In genomic region chr10:49694466-49694865, GRCh38 we compare ENCODE assay signal across 9 cellular contexts. TPM values are rescaled to one million over a fixed set of nuclear protein-coding genes. Genes with fewer than 3 reads are reported as not detected.
"Had no signal": no experiment of that assay in that cellular context is flagged by ENCODE, and none has a peak within 500 bp of the region (broad histone marks: within the 10 kb centered on the region; RNA-seq: fewer than 3 reads in every experiment).

No MANE protein-coding gene starts in this region.

- H3K27ac ChIP-seq: HL-60 had no signal

- H3K4me3 ChIP-seq: K562 had no signal

- DNase-seq: IMR-90, KBM-7, KG1 had no signal

RNA-seq across cellular contexts. Expression of gene C10orf53, which starts 15.0 kb away (rescaled TPM):
- total RNA-seq: HepG2, HT-29, HT1080, IMR-90, K562 had no signal
- polyA plus RNA-seq: HepG2, IgD-negative memory B cell, IMR-90, K562 had no signal
